Comparison of ENCODE assay signal across 10 cellular contexts in the genomic region with DNA sequence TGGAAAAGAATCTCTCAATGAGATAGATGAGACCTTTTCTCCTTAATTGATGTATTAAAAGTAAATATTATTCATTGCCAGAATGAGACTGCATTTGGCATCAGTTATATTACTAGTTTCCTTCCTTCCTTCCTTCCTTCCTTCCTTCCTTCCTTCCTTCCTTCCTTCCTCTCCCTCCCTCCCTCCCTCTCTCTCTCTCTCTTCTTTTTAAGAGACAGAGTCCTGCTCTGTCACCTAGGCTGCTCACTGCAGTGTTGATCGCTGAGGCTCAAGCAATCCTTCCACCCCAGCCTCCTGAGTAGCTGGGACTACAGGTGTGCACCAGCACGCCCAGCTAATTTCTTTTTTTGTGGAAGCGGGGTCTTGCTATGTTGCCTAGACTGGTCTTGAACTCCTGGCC. TPM values are rescaled to one million over a fixed set of nuclear protein-coding genes. Genes with fewer than 3 reads are reported as not detected.
"Had no signal": no experiment of that assay in that cellular context is flagged by ENCODE, and none has a peak within 500 bp of the region (broad histone marks: within the 10 kb centered on the region; RNA-seq: fewer than 3 reads in every experiment).

No MANE protein-coding gene starts in this region.

- H3K4me3 Mint-ChIP-seq: GM23338, H9, HFFc6 had no signal

- H3K4me3 ChIP-seq: GM23248, GM23338, HAP-1 had no signal

- DNase-seq: GM23248, GOT3, H7, H9, HCEC 1CT, HFFc6 had no signal

- H3K9me3 Mint-ChIP-seq: HFFc6 had no signal

- H3K4me1 Mint-ChIP-seq: GM23338, H9 had no signal

- H3K27ac ChIP-seq: GM23248 had no signal

- H3K27ac Mint-ChIP-seq: GM23338, H9, HFFc6 had no signal

- H3K9ac ChIP-seq: GM23248 had no signal

RNA-seq across cellular contexts. Expression of a gene that starts 50.4 kb away (rescaled TPM):
- total RNA-seq: GM23248, GM23338, H1, H4, H7, HFFc6 had no signal
